In genomic region chr20:931401-931800, GRCh38 we compare ENCODE assay signal across 15 cellular contexts. TPM values are rescaled to one million over a fixed set of nuclear protein-coding genes. Genes with fewer than 3 reads are reported as not detected.
"Had no signal": no experiment of that assay in that cellular context is flagged by ENCODE, and none has a peak within 500 bp of the region (broad histone marks: within the 10 kb centered on the region; RNA-seq: fewer than 3 reads in every experiment).

No MANE protein-coding gene starts in this region.

- ATAC-seq: activated T-cell treated with anti-CD3 and anti-CD28 coated beads, Interleukin-2, amount 50 U/mL, for 4 hours; effector memory CD8-positive, alpha-beta T cell; stimulated activated naive CD8-positive, alpha-beta T cell treated with anti-CD3 and anti-CD28 coated beads, Interleukin-15, amount 100 ng/mL, for 72 hours had no signal

- DNase-seq: activated CD4-positive, alpha-beta memory T cell treated with anti-CD3 and anti-CD28 coated beads for 36 hours; activated CD4-positive, CD25-positive, alpha-beta regulatory T cell treated with anti-CD3 and anti-CD28 coated beads, Interleukin-2, amount 50 U/mL, for 72 hours; activated effector memory CD4-positive, alpha-beta T cell treated with anti-CD3 and anti-CD28 coated beads, Interleukin-2, amount 50 U/mL, for 16 hours; activated T-cell treated with anti-CD3 and anti-CD28 coated beads, Interleukin-2, amount 50 U/mL, for 4 hours; amygdala; effector memory CD8-positive, alpha-beta T cell; hippocampal formation; kidney glomerular epithelial cell; retina; stimulated activated CD4-positive, alpha-beta T cell treated with anti-CD3 and anti-CD28 coated beads, Interleukin-15, amount 100 ng/mL, for 24 hours; stimulated activated CD4-positive, alpha-beta T cell treated with anti-CD3 and anti-CD28 coated beads, Interleukin-4, amount 100 ng/mL, for 24 hours; stimulated activated naive CD8-positive, alpha-beta T cell treated with anti-CD3 and anti-CD28 coated beads, Interleukin-15, amount 100 ng/mL, for 72 hours; testis had no signal

RNA-seq across cellular contexts. Expression of gene ANGPT4, which starts 15.3 kb away (rescaled TPM):
- total RNA-seq: activated CD4-positive, alpha-beta memory T cell treated with anti-CD3 and anti-CD28 coated beads for 36 hours; activated T-cell treated with anti-CD3 and anti-CD28 coated beads, Interleukin-2, amount 50 U/mL, for 4 hours; epithelial cell of proximal tubule; glomerular endothelial cell had no signal
